Comparison of ENCODE assay signal across 24 cellular contexts in the genomic region with DNA sequence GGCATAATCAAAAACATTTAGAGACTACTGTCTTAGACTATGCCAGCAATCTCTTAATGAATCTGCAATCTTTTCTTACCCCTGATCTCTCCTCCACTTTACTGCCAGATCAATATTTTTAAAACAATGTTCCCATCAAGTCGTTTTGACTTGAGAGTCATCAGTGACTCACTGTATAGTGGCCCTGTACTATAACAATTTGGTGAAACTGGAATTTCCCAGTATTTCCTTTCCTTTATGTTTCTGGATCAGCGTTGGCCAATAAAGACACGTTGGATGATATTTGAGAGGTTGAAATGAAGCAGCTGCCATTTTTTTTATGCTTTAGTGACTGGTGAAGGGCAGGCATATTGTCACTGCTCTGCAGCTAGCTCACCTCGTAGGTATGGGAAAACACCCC. TPM values are rescaled to one million over a fixed set of nuclear protein-coding genes. Genes with fewer than 3 reads are reported as not detected.
DNase-seq lines count a peak whose midpoint lies in the region; TF ChIP-seq lines count a peak whose summit lies in the region.
"Had no signal": no experiment of that assay in that cellular context is flagged by ENCODE, and none has a peak within 500 bp of the region (broad histone marks: within the 10 kb centered on the region; RNA-seq: fewer than 3 reads in every experiment).

No MANE protein-coding gene starts in this region.

- no peak overlapping the region for H3K4me3 Mint-ChIP-seq in CD4-positive, alpha-beta memory T cell
- H3K4me3 Mint-ChIP-seq: activated T-cell treated with anti-CD3 and anti-CD28 coated beads, Interleukin-2, amount 50 U/mL, for 4 hours; memory B cell had no signal

- POLR2A ChIA-PET in CD4-positive, alpha-beta memory T cell (lab: Charles Lee; ENCODE audit: partially characterized antibody): no interaction called here

- H3K27me3 ChIP-seq in mesenchymal stem cell (ENCODE audit: control insufficient read depth in 1 of 2, insufficient read depth in 1 of 2, low read length in 2 of 2): no peaks in the 10 kb centered on the region
- no peaks in the 10 kb centered on the region for H3K27me3 ChIP-seq in CD4-positive, alpha-beta memory T cell (ENCODE audit: insufficient read depth, low read length)
- H3K27me3 ChIP-seq in MG63: no peaks in the 10 kb centered on the region
- H3K27me3 ChIP-seq: tibial artery had no signal

- H3K14ac ChIP-seq in mesenchymal stem cell (ENCODE audit: low read length in 2 of 2): no peak overlapping the region

- H4K8ac ChIP-seq in mesenchymal stem cell (ENCODE audit: low read length): no peak overlapping the region

- H3K4me3 ChIP-seq in choroid plexus epithelial cell (ENCODE audit: low read depth, low read length) (no peak overlapping the region), mesenchymal stem cell (ENCODE audit: insufficient read depth in 1 of 2, low read depth in 1 of 2, low read length in 2 of 2) (no peak overlapping the region), MG63 (no peak overlapping the region)
- H3K4me3 ChIP-seq in CD4-positive, alpha-beta memory T cell (ENCODE audit: low read length in 2 of 2): no peak overlapping the region
- H3K4me3 ChIP-seq: tibial artery had no signal

- no peaks in the 10 kb centered on the region for H3K79me1 ChIP-seq in mesenchymal stem cell (replicated peaks; ENCODE audit: low read length, poor library complexity, severe bottlenecking)

- no peak overlapping the region for H3K27ac Mint-ChIP-seq in CD4-positive, alpha-beta memory T cell
- H3K27ac Mint-ChIP-seq: memory B cell had no signal

- no peak overlapping the region for H3K27ac ChIP-seq in mesenchymal stem cell (ENCODE audit: low read length, poor library complexity, severe bottlenecking)
- no peak overlapping the region for H3K27ac ChIP-seq in CD4-positive, alpha-beta memory T cell (ENCODE audit: low read depth, low read length)
- H3K27ac ChIP-seq: tibial artery had no signal

- intact Hi-C loops in CD4-positive, alpha-beta memory T cell (cut with micrococcal nuclease): no loop called here

- H2BK5ac ChIP-seq in mesenchymal stem cell (ENCODE audit: low read depth, low read length, poor library complexity, severe bottlenecking): no peak overlapping the region

- H3K9me3 ChIP-seq in mesenchymal stem cell (ENCODE audit: control insufficient read depth, low read length) (no peaks in the 10 kb centered on the region), MG63 (no peaks in the 10 kb centered on the region)
- H3K9me3 ChIP-seq in CD4-positive, alpha-beta memory T cell (ENCODE audit: control insufficient read depth in 1 of 2, low read length in 2 of 2): no peaks in the 10 kb centered on the region
- H3K9me3 ChIP-seq: tibial artery had no signal

- H3K27me3 Mint-ChIP-seq in CD4-positive, alpha-beta memory T cell: peaks cover 2 to 6% of the 10 kb centered on the region in 2 donors

- peak; percentile 74 for DNase-seq in HCEC 1CT
- DNase-seq in RPMI7951 (ENCODE audit: low read depth): peak; percentile 17
- peak; percentile 38 for DNase-seq in choroid plexus epithelial cell (ENCODE audit: low read depth)
- peak; percentile 72 for DNase-seq in mesenchymal stem cell
- no peak for DNase-seq in CD4-positive, alpha-beta memory T cell
- no peak for DNase-seq in hippocampal formation (lab: John Stamatoyannopoulos, UW)
- DNase-seq in MG63: no peak
- DNase-seq: activated naive CD4-positive, alpha-beta T cell; activated T-cell treated with anti-CD3 and anti-CD28 coated beads, Interleukin-2, amount 50 U/mL, for 4 hours; AML-193; amniotic stem cell; central memory CD4-positive, alpha-beta T cell; erythroblast; NCI-H1436 treated with DMSO at 0.1 percent for 48 hours; NCI-H510A treated with DMSO at 0.1 percent for 48 hours; occipital lobe; stimulated activated CD4-positive, alpha-beta T cell treated with anti-CD3 and anti-CD28 coated beads, Interleukin-12 subunit alpha, Interleukin-12 subunit beta, amount 100 ng/mL, for 4 hours; stimulated activated CD4-positive, alpha-beta T cell treated with anti-CD3 and anti-CD28 coated beads, Interleukin-4, amount 100 ng/mL, for 4 hours; stimulated activated naive CD8-positive, alpha-beta T cell treated with anti-CD3 and anti-CD28 coated beads, Interleukin-15, Interleukin-2, amounts not matched to agents 100 U/mL and 50 U/mL, for 24 hours; tibial artery had no signal

- no peaks in the 10 kb centered on the region for H3K9me3 Mint-ChIP-seq in CD4-positive, alpha-beta memory T cell
- H3K9me3 Mint-ChIP-seq: activated T-cell treated with anti-CD3 and anti-CD28 coated beads, Interleukin-2, amount 50 U/mL, for 4 hours; memory B cell had no signal

- H3K4me1 Mint-ChIP-seq in CD4-positive, alpha-beta memory T cell: no peaks in the 10 kb centered on the region
- H3K4me1 Mint-ChIP-seq: memory B cell had no signal

- H3K4me2 ChIP-seq in mesenchymal stem cell (ENCODE audit: low read length, poor library complexity, severe bottlenecking): no peak overlapping the region

- no peak overlapping the region for H3K4ac ChIP-seq in mesenchymal stem cell (ENCODE audit: low read depth in 1 of 2, low read length in 2 of 2)

- no peaks in the 10 kb centered on the region for H3K36me3 Mint-ChIP-seq in CD4-positive, alpha-beta memory T cell
- H3K36me3 Mint-ChIP-seq: memory B cell had no signal

- no peak overlapping the region for H4K91ac ChIP-seq in mesenchymal stem cell (ENCODE audit: low read length)

- H2AFZ ChIP-seq in mesenchymal stem cell (ENCODE audit: low read depth, low read length): no peak overlapping the region

- WGBS in mesenchymal stem cell: 14% methylated on average over 3 of the region's 4 CpGs

- CTCF ChIA-PET in CD4-positive, alpha-beta memory T cell (lab: Charles Lee; ENCODE audit: partially characterized antibody): interaction anchor here (1.8 kb wide), 1 partner anchor 13 kb away, joined by 10 read pairs; no protein-coding TSS in a partner anchor

- no peak overlapping the region for H3K18ac ChIP-seq in mesenchymal stem cell (ENCODE audit: low read depth in 1 of 2, low read length in 2 of 2)

- no peaks in the 10 kb centered on the region for H3K36me3 ChIP-seq in mesenchymal stem cell (ENCODE audit: control insufficient read depth in 1 of 2, insufficient read depth in 2 of 2, low read depth in 1 of 2, low read length in 2 of 2)
- no peaks in the 10 kb centered on the region for H3K36me3 ChIP-seq in CD4-positive, alpha-beta memory T cell (ENCODE audit: insufficient read depth, low read length)
- H3K36me3 ChIP-seq in MG63: no peaks in the 10 kb centered on the region
- H3K36me3 ChIP-seq: tibial artery had no signal

- H2AK5ac ChIP-seq in mesenchymal stem cell (ENCODE audit: low read length, severe bottlenecking): no peak overlapping the region

- no peak for TF ChIP-seq CTCF in choroid plexus epithelial cell (conservative IDR thresholded peaks at IDR 0.05; ENCODE audit: low read depth, low read length)

- no peak overlapping the region for H2BK15ac ChIP-seq in mesenchymal stem cell (ENCODE audit: low read depth, poor library complexity, severe bottlenecking)

- H3K9ac ChIP-seq in mesenchymal stem cell (ENCODE audit: low read length): no peak overlapping the region

- no peak overlapping the region for H3K23ac ChIP-seq in mesenchymal stem cell (ENCODE audit: low read length in 2 of 2)

- no peak overlapping the region for H2BK12ac ChIP-seq in mesenchymal stem cell (ENCODE audit: low read length in 2 of 2)

- peaks cover 3% of the 10 kb centered on the region for H3K4me1 ChIP-seq in mesenchymal stem cell (ENCODE audit: control insufficient read depth, insufficient read depth, low read depth, low read length)
- no peaks in the 10 kb centered on the region for H3K4me1 ChIP-seq in CD4-positive, alpha-beta memory T cell (ENCODE audit: insufficient read depth, low read length)
- H3K4me1 ChIP-seq: tibial artery had no signal

- no peak overlapping the region for H2BK120ac ChIP-seq in mesenchymal stem cell (ENCODE audit: low read depth, low read length)

RNA-seq across cellular contexts. Expression of gene SMIM13, which starts 10.1 kb away (rescaled TPM):
- 13.1 and 16.6 TPM in 2 replicates for total RNA-seq in RPMI7951 (2014; rRNA removed; shearing (Covaris generic))
- 12.3 TPM for polyA plus RNA-seq in mesenchymal stem cell (2013, experiment 1 of 2)
- polyA plus RNA-seq in mesenchymal stem cell (2013, experiment 2 of 2): 13.6 TPM
- 1 to 10 TPM; 5.4 to 6.1 TPM for total RNA-seq in CD4-positive, alpha-beta memory T cell
- polyA plus RNA-seq in CD4-positive, alpha-beta memory T cell: 1 to 10 TPM; 2.1 to 5.2 TPM
- total RNA-seq in MG63 (2014; rRNA removed; shearing (Covaris generic); ENCODE audit: low replicate concordance): 18.6 and 27.3 TPM in 2 replicates

RNA-seq across cellular contexts. Expression of gene ERVFRD-1, which starts 28.0 kb away (rescaled TPM):
- not detected in 2 replicates for total RNA-seq in RPMI7951 (2014; rRNA removed; shearing (Covaris generic))
- 0.03 TPM for polyA plus RNA-seq in mesenchymal stem cell (2013, experiment 1 of 2)
- 0.01 TPM for polyA plus RNA-seq in mesenchymal stem cell (2013, experiment 2 of 2)
- not detected for total RNA-seq in CD4-positive, alpha-beta memory T cell
- polyA plus RNA-seq in CD4-positive, alpha-beta memory T cell: under 1 TPM; 0.05 to 0.29 TPM
- total RNA-seq in MG63 (2014; rRNA removed; shearing (Covaris generic); ENCODE audit: low replicate concordance): not detected in 2 replicates
- total RNA-seq: activated CD8-positive, alpha-beta memory T cell treated with anti-CD3 and anti-CD28 coated beads for 36 hours; activated T-cell treated with anti-CD3 and anti-CD28 coated beads, Interleukin-2, amount 50 U/mL, for 4 hours; occipital lobe; renal cortical epithelial cell had no signal

RNA-seq across cellular contexts. Expression of gene ELOVL2, which starts 39.4 kb away (rescaled TPM):
- 0.59 and 1.2 TPM in 2 replicates for total RNA-seq in RPMI7951 (2014; rRNA removed; shearing (Covaris generic))
- polyA plus RNA-seq in mesenchymal stem cell (2013, experiment 1 of 2): 11.7 TPM
- polyA plus RNA-seq in mesenchymal stem cell (2013, experiment 2 of 2): 12.0 TPM
- total RNA-seq in CD4-positive, alpha-beta memory T cell: not detected
- not detected for polyA plus RNA-seq in CD4-positive, alpha-beta memory T cell
- total RNA-seq in MG63 (2014; rRNA removed; shearing (Covaris generic); ENCODE audit: low replicate concordance): 41.8 and 56.3 TPM in 2 replicates
- total RNA-seq: activated CD8-positive, alpha-beta memory T cell treated with anti-CD3 and anti-CD28 coated beads for 36 hours; activated T-cell treated with anti-CD3 and anti-CD28 coated beads, Interleukin-2, amount 50 U/mL, for 4 hours; glomerular endothelial cell had no signal

Comparison
In these comparisons a context has a peak if more than half of its experiments do, and no peak if none do; other contexts are left out.
1. DNase-seq: peak in HCEC 1CT (single experiment), RPMI7951 (single experiment), choroid plexus epithelial cell (single experiment) and mesenchymal stem cell (single experiment); none in CD4-positive, alpha-beta memory T cell (0 of 5), hippocampal formation (0 of 2) and MG63 (single experiment).
2. RNA of gene ELOVL2, which starts 39.4 kb away (total RNA-seq): 41.8 to 56.3 TPM in MG63; 0.59 to 1.2 TPM in RPMI7951 and not detected in CD4-positive, alpha-beta memory T cell; every median in the first group is over 10 times any median in the second.